ENCODE assay signal across 1 cellular context in genomic region chr5:176880393-176881020, GRCh38.
TF ChIP-seq lines count a peak whose summit lies in the region.

No MANE protein-coding gene starts in this region.

TF ChIP-seq in H1, 55 proteins besides CTCF, POLR2A, EP300 and RAD21 (continued from another document):
- TF ChIP-seq CHD7 (IDR thresholded peaks at IDR 0.05; ENCODE audit: insufficient replicate concordance, low read length), result no peak
- no peak for TF ChIP-seq SIRT6 (IDR thresholded peaks at IDR 0.05; ENCODE audit: low read length)
- TF ChIP-seq CTBP2 (IDR thresholded peaks at IDR 0.05; ENCODE audit: borderline replicate concordance, insufficient read depth, insufficient read length, low read length), result no peak
- no peak for TF ChIP-seq BCL11A (IDR thresholded peaks at IDR 0.05; ENCODE audit: low read depth in 2 of 2, low read length in 2 of 2)
- TF ChIP-seq TBP (IDR thresholded peaks at IDR 0.05; ENCODE audit: low read depth, low read length), result no peak
- TF ChIP-seq CEBPB (IDR thresholded peaks at IDR 0.05; ENCODE audit: low read depth, low read length), result no peak
- TF ChIP-seq SP2 (IDR thresholded peaks at IDR 0.05; ENCODE audit: low read length), result no peak
- TF ChIP-seq, protein P1, sequence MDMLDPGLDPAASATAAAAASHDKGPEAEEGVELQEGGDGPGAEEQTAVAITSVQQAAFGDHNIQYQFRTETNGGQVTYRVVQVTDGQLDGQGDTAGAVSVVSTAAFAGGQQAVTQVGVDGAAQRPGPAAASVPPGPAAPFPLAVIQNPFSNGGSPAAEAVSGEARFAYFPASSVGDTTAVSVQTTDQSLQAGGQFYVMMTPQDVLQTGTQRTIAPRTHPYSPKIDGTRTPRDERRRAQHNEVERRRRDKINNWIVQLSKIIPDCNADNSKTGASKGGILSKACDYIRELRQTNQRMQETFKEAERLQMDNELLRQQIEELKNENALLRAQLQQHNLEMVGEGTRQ (IDR thresholded peaks at IDR 0.05; ENCODE audit: low read length), result no peak
- no peak for TF ChIP-seq GABPA (IDR thresholded peaks at IDR 0.05; ENCODE audit: borderline replicate concordance, insufficient read depth, low read length)
- no peak for TF ChIP-seq TEAD4 (IDR thresholded peaks at IDR 0.05; ENCODE audit: low read depth, low read length)
- no peak for TF ChIP-seq CHD2 (IDR thresholded peaks at IDR 0.05; ENCODE audit: low read length)
- TF ChIP-seq SIX5 (IDR thresholded peaks at IDR 0.05; ENCODE audit: low read depth, low read length), result no peak
- TF ChIP-seq, protein P2, sequence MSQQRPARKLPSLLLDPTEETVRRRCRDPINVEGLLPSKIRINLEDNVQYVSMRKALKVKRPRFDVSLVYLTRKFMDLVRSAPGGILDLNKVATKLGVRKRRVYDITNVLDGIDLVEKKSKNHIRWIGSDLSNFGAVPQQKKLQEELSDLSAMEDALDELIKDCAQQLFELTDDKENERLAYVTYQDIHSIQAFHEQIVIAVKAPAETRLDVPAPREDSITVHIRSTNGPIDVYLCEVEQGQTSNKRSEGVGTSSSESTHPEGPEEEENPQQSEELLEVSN (IDR thresholded peaks at IDR 0.05), result no peak
- TF ChIP-seq BRCA1 (IDR thresholded peaks at IDR 0.05; ENCODE audit: low read depth, low read length), result no peak
- no peak for TF ChIP-seq SP1 (IDR thresholded peaks at IDR 0.05; ENCODE audit: low read depth, low read length)
- no peak for TF ChIP-seq TAF7 (optimal IDR thresholded peaks at IDR 0.05; ENCODE audit: borderline replicate concordance, low read depth, low read length)
- no peak for TF ChIP-seq ZNF274 (IDR thresholded peaks at IDR 0.05; ENCODE audit: borderline replicate concordance, extremely low read depth, low read length)
